In genomic region chr9:120711841-120712538, GRCh38 we compare ENCODE assay signal across 8 cellular contexts. TPM values are rescaled to one million over a fixed set of nuclear protein-coding genes. Genes with fewer than 3 reads are reported as not detected.
DNase-seq lines count a peak whose midpoint lies in the region; ATAC-seq, FAIRE-seq and TF ChIP-seq lines count a peak whose summit lies in the region.

No MANE protein-coding gene starts in this region.

- H3K4ac ChIP-seq in trophoblast cell (ENCODE audit: low read depth, low read length), result no peak overlapping the region

- FAIRE-seq in endothelial cell of umbilical vein (lab: Jason Lieb, UNC), result peak; percentile 58
- no peak for FAIRE-seq in frontal cortex (lab: Jason Lieb, UNC)

- intact Hi-C loops in endothelial cell of umbilical vein (cut with micrococcal nuclease), result loop anchor here (5.0 kb wide), 1 partner anchor 95 kb away; no protein-coding TSS in a partner anchor

- H3K4me3 ChIP-seq in DOHH2 (ENCODE audit: low read length) (peak overlapping the region; percentile 86), RWPE2 (ENCODE audit: severe bottlenecking) (peak overlapping the region; percentile 56), endothelial cell of umbilical vein (replicated peaks in 1 of 3; ENCODE audit: insufficient read depth in 1 of 3, low read depth in 1 of 3, low read length in 3 of 3) (no peak overlapping the region), trophoblast cell (ENCODE audit: low read depth, low read length) (no peak overlapping the region)

- H4K91ac ChIP-seq in trophoblast cell (ENCODE audit: low read depth, low read length), result no peak overlapping the region

- peaks cover 6% of the 10 kb centered on the region for H3F3A ChIP-seq in DOHH2 (ENCODE audit: control insufficient read depth, insufficient read depth)

- H2BK12ac ChIP-seq in trophoblast cell (ENCODE audit: low read length), result no peak overlapping the region

- WGBS in trophoblast cell (ENCODE audit: extremely low coverage, insufficient coverage, insufficient read length), result no CpG with 5 or more reads among the region's 5 CpGs

- BruUV-seq in endothelial cell of umbilical vein (replicated peaks; lab: Mats Ljungman, UMichigan), result no TSS peak

- H4K8ac ChIP-seq in trophoblast cell (ENCODE audit: low read depth, low read length), result no peak overlapping the region

- H3K9me2 ChIP-seq in DOHH2 (replicated peaks; ENCODE audit: control insufficient read depth, low read length), result no peaks in the 10 kb centered on the region

- no peaks in the 10 kb centered on the region for H3K27me3 ChIP-seq in DOHH2 (ENCODE audit: control insufficient read depth, low read length)
- no peaks in the 10 kb centered on the region for H3K27me3 ChIP-seq in RWPE2 (ENCODE audit: insufficient read depth, poor library complexity, severe bottlenecking)
- no peaks in the 10 kb centered on the region for H3K27me3 ChIP-seq in endothelial cell of umbilical vein (ENCODE audit: control insufficient read depth in 2 of 2, insufficient read depth in 2 of 2, low read length in 2 of 2)
- H3K27me3 ChIP-seq in trophoblast cell (ENCODE audit: insufficient read depth, low read length), result peaks cover 10% of the 10 kb centered on the region

- no peak for TF ChIP-seq POLR2A in endothelial cell of umbilical vein (IDR thresholded peaks at IDR 0.05; ENCODE audit: low read depth, low read length)

- no peak overlapping the region for H4K12ac ChIP-seq in trophoblast cell (ENCODE audit: low read depth, low read length)

- H4K20me1 ChIP-seq in DOHH2 (ENCODE audit: control insufficient read depth, insufficient read depth, low read depth, low read length) (no peaks in the 10 kb centered on the region), endothelial cell of umbilical vein (replicated peaks; ENCODE audit: control insufficient read depth, extremely low read depth, insufficient read depth, low read length) (no peaks in the 10 kb centered on the region)

- POLR2A ChIA-PET in endothelial cell of umbilical vein (lab: Charles Lee), result no interaction called here

- no peak overlapping the region for H2BK120ac ChIP-seq in trophoblast cell (ENCODE audit: insufficient read depth, low read length, poor library complexity)

- H3K27ac ChIP-seq in DOHH2 (ENCODE audit: low read depth, low read length) (no peak overlapping the region), RWPE2 (ENCODE audit: poor library complexity, severe bottlenecking) (peak overlapping the region; percentile 9), endothelial cell of umbilical vein (ENCODE audit: insufficient read depth, low read depth, low read length) (no peak overlapping the region), trophoblast cell (ENCODE audit: low read depth, low read length) (no peak overlapping the region)

- H3K79me1 ChIP-seq in trophoblast cell (ENCODE audit: low read length), result peaks cover 7% of the 10 kb centered on the region

- no peak overlapping the region for H3K23ac ChIP-seq in trophoblast cell (ENCODE audit: low read length)

- no peak overlapping the region for H2BK5ac ChIP-seq in trophoblast cell (ENCODE audit: low read depth, low read length, poor library complexity)

- H3K4me2 ChIP-seq in DOHH2 (ENCODE audit: low read length) (peak overlapping the region; percentile 89), endothelial cell of umbilical vein (ENCODE audit: insufficient read depth, low read length) (peak overlapping the region; percentile 78), trophoblast cell (ENCODE audit: low read length) (no peak overlapping the region)

- no peaks in the 10 kb centered on the region for H3K36me3 ChIP-seq in DOHH2 (ENCODE audit: control insufficient read depth, low read length)
- peaks cover 8% of the 10 kb centered on the region; the same call in 1 of the 2 replicates for H3K36me3 ChIP-seq in RWPE2 (ENCODE audit: low read depth)
- H3K36me3 ChIP-seq in endothelial cell of umbilical vein (ENCODE audit: control insufficient read depth in 2 of 2, extremely low read depth in 1 of 2, insufficient read depth in 2 of 2, low read length in 2 of 2), result no peaks in the 10 kb centered on the region
- H3K36me3 ChIP-seq in trophoblast cell (ENCODE audit: control insufficient read depth in 1 of 2, insufficient read depth in 2 of 2, low read length in 2 of 2), result no peaks in the 10 kb centered on the region

- H2AK5ac ChIP-seq in trophoblast cell (ENCODE audit: low read length), result no peak overlapping the region

- H2AFZ ChIP-seq in endothelial cell of umbilical vein (ENCODE audit: low read depth, low read length) (no peak overlapping the region), trophoblast cell (ENCODE audit: insufficient read depth, low read length, poor library complexity) (no peak overlapping the region)

- H3K79me2 ChIP-seq in DOHH2 (ENCODE audit: control insufficient read depth, low read length), result peaks cover 17% of the 10 kb centered on the region
- peaks cover 2% of the 10 kb centered on the region for H3K79me2 ChIP-seq in endothelial cell of umbilical vein (ENCODE audit: control insufficient read depth, insufficient read depth, low read length)
- peaks cover 5% of the 10 kb centered on the region for H3K79me2 ChIP-seq in trophoblast cell (ENCODE audit: control insufficient read depth, insufficient read depth, low read length, poor library complexity)

- no peak for TF ChIP-seq CTCF in DOHH2 (IDR thresholded peaks at IDR 0.05; ENCODE audit: low read depth, low read length, poor library complexity, severe bottlenecking)
- TF ChIP-seq CTCF in RWPE2 (IDR thresholded peaks at IDR 0.05; ENCODE audit: poor library complexity, severe bottlenecking), result no peak
- no peak for TF ChIP-seq CTCF in endothelial cell of umbilical vein (IDR thresholded peaks at IDR 0.05; ENCODE audit: extremely low read depth in 1 of 2, insufficient read depth in 1 of 2, low read depth in 1 of 2, low read length in 2 of 2)
- TF ChIP-seq CTCF in GM13977 (IDR thresholded peaks at IDR 0.05; ENCODE audit: extremely low read depth, insufficient read depth, missing control alignments), result no peak

- H3K14ac ChIP-seq in trophoblast cell (ENCODE audit: low read length), result no peak overlapping the region

- DNase-seq in RWPE2 (ENCODE audit: low spot score) (no peak), endothelial cell of umbilical vein (ENCODE audit: low read depth, low spot score) (no peak), trophoblast cell (peak; percentile 34 to 72), ecto neural progenitor cell (ENCODE audit: low spot score) (no peak), GM13977 (ENCODE audit: low spot score) (no peak), frontal cortex (ENCODE audit: low spot score in 2 of 2) (no peak)

- ATAC-seq in RWPE2 (ENCODE audit: low read depth) (no peak), GM21576 (IDR thresholded peaks at IDR 0.05; ENCODE audit: unreplicated experiment) (no peak)

- H3K4me1 ChIP-seq in DOHH2 (ENCODE audit: control insufficient read depth, low read length), result peaks cover 43% of the 10 kb centered on the region
- peaks cover 26% of the 10 kb centered on the region for H3K4me1 ChIP-seq in RWPE2 (ENCODE audit: insufficient read depth, poor library complexity, severe bottlenecking)
- H3K4me1 ChIP-seq in endothelial cell of umbilical vein (ENCODE audit: control insufficient read depth, extremely low read depth, insufficient read depth, low read length), result peaks cover 21% of the 10 kb centered on the region
- H3K4me1 ChIP-seq in trophoblast cell (ENCODE audit: control insufficient read depth in 1 of 2, insufficient read depth in 2 of 2, low read length in 2 of 2), result peaks cover 6% of the 10 kb centered on the region in 2 experiments

- CTCF ChIA-PET in endothelial cell of umbilical vein (lab: Charles Lee), result interaction anchor here (0.7 to 3.7 kb wide), 4 partner anchors 8 to 92 kb away, joined by 3 to 28 read pairs (median 4); no protein-coding TSS in a partner anchor

- no peaks in the 10 kb centered on the region for H3K9me1 ChIP-seq in endothelial cell of umbilical vein (replicated peaks; ENCODE audit: control insufficient read depth, extremely low read depth, insufficient read depth, low read length)

- H3K9ac ChIP-seq in endothelial cell of umbilical vein (replicated peaks; ENCODE audit: extremely low read depth, insufficient read depth, low read length), result no peak overlapping the region
- no peak overlapping the region for H3K9ac ChIP-seq in trophoblast cell (ENCODE audit: low read length)

- H3K18ac ChIP-seq in trophoblast cell (ENCODE audit: low read length), result no peak overlapping the region

- in situ Hi-C loops in GM13977 (cut with MboI; ENCODE audit: low pct_unique_long_range_greater_than_20kb, low sequenced_read_pairs, unreplicated experiment), result no loop called here

- dilution Hi-C loops in endothelial cell of umbilical vein (cut with MboI; ENCODE audit: extremely low pct_ligation_motif_present, low sequenced_read_pairs), result no loop called here

- H3K9me3 ChIP-seq in DOHH2 (ENCODE audit: control insufficient read depth, insufficient read depth, low read length) (no peaks in the 10 kb centered on the region), RWPE2 (ENCODE audit: severe bottlenecking) (no peaks in the 10 kb centered on the region), endothelial cell of umbilical vein (replicated peaks; ENCODE audit: control insufficient read depth, insufficient read depth, low read length) (no peaks in the 10 kb centered on the region), trophoblast cell (ENCODE audit: insufficient read depth, low read depth, low read length) (no peaks in the 10 kb centered on the region)

TF ChIP-seq in endothelial cell of umbilical vein, 7 proteins besides CTCF, POLR2A, EP300 and RAD21 (continues in another document):
- TF ChIP-seq MAX (IDR thresholded peaks at IDR 0.05; ENCODE audit: insufficient read depth, insufficient read length) (no peak), FOS (IDR thresholded peaks at IDR 0.05; ENCODE audit: borderline replicate concordance, insufficient read depth, low read length) (no peak), EZH2 (IDR thresholded peaks at IDR 0.05; ENCODE audit: borderline replicate concordance, low read depth, low read length, severe bottlenecking) (no peak), MYC (IDR thresholded peaks at IDR 0.05; ENCODE audit: low read depth, low read length) (no peak), JUN (IDR thresholded peaks at IDR 0.05; ENCODE audit: borderline replicate concordance, insufficient read depth, insufficient read length, low read depth) (no peak), POLR2AphosphoS5 (IDR thresholded peaks at IDR 0.05; ENCODE audit: insufficient read depth, low read depth, low read length) (no peak)

RNA-seq across cellular contexts. Expression of gene MEGF9, which starts 2.3 kb away (rescaled TPM):
- total RNA-seq in endothelial cell of umbilical vein (11.1 and 13.0 TPM in 2 replicates), frontal cortex (59.5 TPM)
- polyA plus RNA-seq in endothelial cell of umbilical vein, result 3.5 and 4.0 TPM in 2 replicates
- polyA plus RNA-seq in endothelial cell of umbilical vein (2011; cell fraction: cytosol; rRNA removed), result 4.6 and 5.1 TPM in 2 replicates
- 3.7 and 4.0 TPM in 2 replicates for polyA plus RNA-seq in endothelial cell of umbilical vein (2011; cell fraction: nucleus; rRNA removed)
- polyA plus RNA-seq in endothelial cell of umbilical vein (2012), result 13.6 and 13.8 TPM in 2 replicates
- 7.6 and 8.1 TPM in 2 replicates for polyA minus RNA-seq in endothelial cell of umbilical vein
- 7.7 TPM for polyA minus RNA-seq in endothelial cell of umbilical vein (2011; cell fraction: cytosol; rRNA and poly(A)+ RNA removed)
- 3.8 and 5.0 TPM in 2 replicates for polyA minus RNA-seq in endothelial cell of umbilical vein (2011; cell fraction: nucleus; rRNA and poly(A)+ RNA removed)
- polyA plus RNA-seq in trophoblast cell (2013), result 3.9 and 4.1 TPM in 2 replicates

Comparison
In these comparisons a context has a peak if more than half of its experiments do, and no peak if none do; other contexts are left out.
1. H3K4me3 ChIP-seq: peak in DOHH2 (single experiment) and RWPE2 (single experiment); none in endothelial cell of umbilical vein (0 of 3) and trophoblast cell (single experiment).
2. DNase-seq: peak in trophoblast cell (2 of 2); none in RWPE2 (single experiment), endothelial cell of umbilical vein (single experiment), ecto neural progenitor cell (single experiment), GM13977 (single experiment) and frontal cortex (0 of 2).